Comparison of ENCODE assay signal across 17 cellular contexts in the genomic region with DNA sequence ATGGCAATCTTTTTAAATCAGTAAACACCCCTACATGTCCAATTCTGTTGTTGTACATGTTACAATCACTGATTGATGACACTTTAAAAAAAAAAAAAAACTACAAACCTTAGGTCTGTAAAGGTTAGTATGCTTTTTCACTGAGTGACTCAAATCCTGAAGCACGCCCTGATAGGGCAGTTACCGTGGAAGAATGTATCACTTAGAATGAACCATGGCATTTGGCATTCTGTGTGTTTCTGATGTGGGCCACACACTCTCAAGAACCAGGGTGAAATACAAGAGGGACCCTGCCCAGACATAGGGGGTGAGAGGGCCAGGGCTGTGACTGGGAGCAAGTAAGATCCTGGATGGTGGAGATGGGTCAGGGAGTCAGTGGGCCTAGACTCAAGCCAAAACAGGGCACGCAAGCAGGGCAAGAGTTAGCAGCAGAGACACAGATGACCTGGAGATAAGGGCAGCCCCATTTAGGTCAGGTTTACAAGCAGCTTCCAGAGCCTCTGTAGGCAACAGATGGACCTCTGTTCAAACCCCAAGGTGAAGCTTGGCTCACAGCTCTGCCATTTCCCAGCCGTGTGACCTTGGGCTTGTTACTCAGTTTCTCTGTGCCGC. TPM values are rescaled to one million over a fixed set of nuclear protein-coding genes. Genes with fewer than 3 reads are reported as not detected.
DNase-seq lines count a peak whose midpoint lies in the region; ATAC-seq and TF ChIP-seq lines count a peak whose summit lies in the region.
"Had no signal": no experiment of that assay in that cellular context is flagged by ENCODE, and none has a peak within 500 bp of the region (broad histone marks: within the 10 kb centered on the region; RNA-seq: fewer than 3 reads in every experiment).

No MANE protein-coding gene starts in this region.

- BruUV-seq in A673 (replicated peaks; lab: Mats Ljungman, UMichigan), result no TSS peak

- H3K27ac ChIP-seq in Peyer's patch (peak overlapping the region in 3 of 4 donors; percentile 10 to 25 (median 10)), sigmoid colon (no peak overlapping the region), A673 (ENCODE audit: low read depth, low read length, poor library complexity, severe bottlenecking) (no peak overlapping the region)
- H3K27ac ChIP-seq: 22Rv1, esophagus muscularis mucosa, right atrium auricular region, suprapubic skin had no signal

- ATAC-seq in HG02798 (IDR thresholded peaks at IDR 0.05; ENCODE audit: poor library complexity, unreplicated experiment) (no peak), GM21390 (IDR thresholded peaks at IDR 0.05; ENCODE audit: unreplicated experiment) (no peak)
- ATAC-seq: left lobe of liver had no signal

- 83 to 84% methylated on average over 5 of the region's 5 CpGs for WGBS in sigmoid colon, 2 donors

- no peak for TF ChIP-seq EP300 in sigmoid colon (IDR thresholded peaks at IDR 0.05)

- no peak for TF ChIP-seq POLR2A in Peyer's patch (IDR thresholded peaks at IDR 0.05)
- no peak for TF ChIP-seq POLR2A in sigmoid colon (IDR thresholded peaks at IDR 0.05)

- intact Hi-C loops in sigmoid colon (cut with DNase I), result no loop called here
- intact Hi-C loops in A673 (cut with micrococcal nuclease; ENCODE audit: unreplicated experiment), result no loop called here

- DNase-seq in NCI-H1694 treated with DMSO at 0.1 percent for 48 hours (lab: John Stamatoyannopoulos, UW) (peak; percentile 50), NCI-H1694 (lab: John Stamatoyannopoulos, UW) (no peak), Peyer's patch (no peak), amniotic epithelial cell (ENCODE audit: low read depth) (peak; percentile 46), sigmoid colon (peak; percentile 32), A673 (ENCODE audit: low spot score) (no peak)
- DNase-seq: COR-L47, SK-N-SH had no signal

- POLR2A ChIA-PET in A673 (lab: Charles Lee; ENCODE audit: low non-redundant PET), result no interaction called here

- H3K4me3 ChIP-seq in Peyer's patch (no peak overlapping the region), sigmoid colon (no peak overlapping the region), A673 (ENCODE audit: low read depth, low read length, poor library complexity, severe bottlenecking) (no peak overlapping the region)
- H3K4me3 ChIP-seq: esophagus muscularis mucosa, right atrium auricular region, suprapubic skin had no signal

- CTCF ChIA-PET in A673 (lab: Charles Lee), result no interaction called here

- H3K36me3 ChIP-seq in Peyer's patch (no peaks in the 10 kb centered on the region), sigmoid colon (no peaks in the 10 kb centered on the region), A673 (ENCODE audit: insufficient read depth, low read length, poor library complexity, severe bottlenecking) (no peaks in the 10 kb centered on the region)
- H3K36me3 ChIP-seq: esophagus muscularis mucosa, right atrium auricular region, suprapubic skin had no signal

- H3K27me3 ChIP-seq in Peyer's patch (no peaks in the 10 kb centered on the region), sigmoid colon (peaks cover 0 to 14% (median 5%) of the 10 kb centered on the region in 3 donors), A673 (replicated peaks; ENCODE audit: insufficient read depth, low read depth, low read length, poor library complexity) (peaks cover 12% of the 10 kb centered on the region)
- H3K27me3 ChIP-seq: right atrium auricular region had no signal

- H3K4me1 ChIP-seq in Peyer's patch, result no peaks in the 10 kb centered on the region
- H3K4me1 ChIP-seq in sigmoid colon, result no peaks in the 10 kb centered on the region
- peaks cover 38% of the 10 kb centered on the region for H3K4me1 ChIP-seq in A673 (ENCODE audit: insufficient read depth, low read length, poor library complexity, severe bottlenecking)
- H3K4me1 ChIP-seq: esophagus muscularis mucosa, right atrium auricular region, suprapubic skin had no signal

- H3K9me3 ChIP-seq in Peyer's patch (no peaks in the 10 kb centered on the region), sigmoid colon (no peaks in the 10 kb centered on the region), A673 (ENCODE audit: low read depth, low read length, poor library complexity, severe bottlenecking) (no peaks in the 10 kb centered on the region)
- H3K9me3 ChIP-seq: esophagus muscularis mucosa, right atrium auricular region, SK-N-SH, suprapubic skin had no signal

- no peak for TF ChIP-seq CTCF in Peyer's patch (IDR thresholded peaks at IDR 0.05)
- no peak for TF ChIP-seq CTCF in sigmoid colon (IDR thresholded peaks at IDR 0.05)
- no peak for TF ChIP-seq CTCF in A673 (conservative IDR thresholded peaks at IDR 0.05; ENCODE audit: low read depth, low read length)

RNA-seq across cellular contexts. Expression of gene DMRTB1, which starts 47.6 kb away (rescaled TPM):
- total RNA-seq in Peyer's patch, result not detected
- not detected for total RNA-seq in sigmoid colon
- polyA plus RNA-seq in sigmoid colon, result not detected
- not detected in 2 replicates for total RNA-seq in A673 (2021)
- total RNA-seq: esophagus muscularis mucosa, HT1080, left lobe of liver, right atrium auricular region, suprapubic skin had no signal
- polyA plus RNA-seq: adipose tissue, SK-N-SH had no signal

Comparison
In these comparisons a context has a peak if more than half of its experiments do, and no peak if none do; other contexts are left out.
1. DNase-seq: peak in NCI-H1694 treated with DMSO at 0.1 percent for 48 hours (single experiment), amniotic epithelial cell (single experiment) and sigmoid colon (single experiment); none in NCI-H1694 (single experiment), Peyer's patch (0 of 3) and A673 (single experiment).
2. H3K27ac ChIP-seq: peak in Peyer's patch (3 of 4); none in sigmoid colon (0 of 4) and A673 (single experiment).